Comparison of ENCODE assay signal across 1 cellular context in the genomic region with DNA sequence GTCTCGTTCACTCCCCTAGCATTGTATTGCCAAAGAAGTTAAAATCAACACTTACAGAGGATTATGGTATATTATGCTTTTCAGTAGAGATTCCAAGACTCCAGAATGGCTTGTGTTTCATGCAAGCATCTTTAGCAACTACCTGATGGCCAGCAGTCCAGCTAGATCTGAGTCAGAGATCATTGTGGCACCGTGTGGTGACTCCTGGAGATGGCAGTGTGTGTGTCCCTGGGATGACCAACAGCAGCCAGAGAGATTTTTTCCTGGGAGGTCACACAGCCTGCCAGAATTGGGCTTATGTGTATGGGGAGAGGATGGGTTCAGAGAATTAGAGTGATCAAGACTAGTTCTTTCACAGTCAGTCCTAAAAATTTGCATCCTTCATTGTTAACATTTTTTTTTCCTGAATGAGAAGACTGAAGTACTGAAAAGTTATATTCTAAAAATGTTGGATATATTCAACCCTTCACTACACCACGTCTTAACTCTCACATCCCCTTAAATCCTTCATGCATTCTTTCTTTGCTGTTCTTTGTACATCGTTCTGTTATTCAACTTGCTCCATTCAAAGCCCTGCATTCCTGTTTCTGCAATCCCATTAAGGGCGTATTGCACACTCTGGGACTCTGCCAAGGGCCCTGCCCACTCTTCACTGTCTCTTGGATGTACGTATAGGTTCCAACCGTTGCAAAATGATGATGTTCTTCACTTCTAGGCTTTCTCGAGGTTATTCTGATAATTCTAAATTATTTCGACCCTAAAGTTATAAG.
TF ChIP-seq lines count a peak whose summit lies in the region.

No MANE protein-coding gene starts in this region.

TF ChIP-seq in IMR-90, 13 proteins besides CTCF, POLR2A, EP300 and RAD21:
- TF ChIP-seq NFE2L2 (IDR thresholded peaks at IDR 0.05; ENCODE audit: low read depth, low read length): no peak
- TF ChIP-seq SMC3 (IDR thresholded peaks at IDR 0.05; ENCODE audit: low read depth, low read length): no peak
- TF ChIP-seq RCOR1 (IDR thresholded peaks at IDR 0.05; ENCODE audit: insufficient replicate concordance, low read length): no peak
- TF ChIP-seq BHLHE40 (IDR thresholded peaks at IDR 0.05; ENCODE audit: low read depth, low read length): no peak
- TF ChIP-seq, protein P1, sequence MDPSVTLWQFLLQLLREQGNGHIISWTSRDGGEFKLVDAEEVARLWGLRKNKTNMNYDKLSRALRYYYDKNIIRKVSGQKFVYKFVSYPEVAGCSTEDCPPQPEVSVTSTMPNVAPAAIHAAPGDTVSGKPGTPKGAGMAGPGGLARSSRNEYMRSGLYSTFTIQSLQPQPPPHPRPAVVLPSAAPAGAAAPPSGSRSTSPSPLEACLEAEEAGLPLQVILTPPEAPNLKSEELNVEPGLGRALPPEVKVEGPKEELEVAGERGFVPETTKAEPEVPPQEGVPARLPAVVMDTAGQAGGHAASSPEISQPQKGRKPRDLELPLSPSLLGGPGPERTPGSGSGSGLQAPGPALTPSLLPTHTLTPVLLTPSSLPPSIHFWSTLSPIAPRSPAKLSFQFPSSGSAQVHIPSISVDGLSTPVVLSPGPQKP (IDR thresholded peaks at IDR 0.05; ENCODE audit: borderline replicate concordance, low read depth, low read length): no peak
- no peak for TF ChIP-seq CEBPB (IDR thresholded peaks at IDR 0.05; ENCODE audit: low read depth, low read length)
- no peak for TF ChIP-seq MAFK (IDR thresholded peaks at IDR 0.05; ENCODE audit: low read depth, low read length)
- no peak for TF ChIP-seq RFX5 (IDR thresholded peaks at IDR 0.05; ENCODE audit: low read depth, low read length)
- no peak for TF ChIP-seq USF2 (IDR thresholded peaks at IDR 0.05; ENCODE audit: low read depth, low read length)
- no peak for TF ChIP-seq MXI1 (IDR thresholded peaks at IDR 0.05; ENCODE audit: borderline replicate concordance, low read depth, low read length)
- no peak for TF ChIP-seq MAZ (IDR thresholded peaks at IDR 0.05; ENCODE audit: borderline replicate concordance, low read depth, low read length)
